In genomic region chr6:131377112-131377511, GRCh38 we compare ENCODE assay signal across 17 cellular contexts.
DNase-seq lines count a peak whose midpoint lies in the region; ATAC-seq, FAIRE-seq and TF ChIP-seq lines count a peak whose summit lies in the region.
"Had no signal": no experiment of that assay in that cellular context is flagged by ENCODE, and none has a peak within 500 bp of the region (broad histone marks: within the 10 kb centered on the region; RNA-seq: fewer than 3 reads in every experiment).

No MANE protein-coding gene starts in this region.

- POLR2A ChIA-PET in CD8-positive, alpha-beta T cell (lab: Charles Lee) = no interaction called here

- H3K27ac Mint-ChIP-seq in CD8-positive, alpha-beta T cell = peak overlapping the region; percentile 11
- peak overlapping the region in 3 of 5 experiments; percentile 24 to 60 (median 56) for H3K27ac Mint-ChIP-seq in brain
- peak overlapping the region; percentile 72 for H3K27ac Mint-ChIP-seq in nephron progenitor cell
- H3K27ac Mint-ChIP-seq: CD4-positive, alpha-beta T cell; HFFc6 had no signal

- no peak overlapping the region for H3K4me3 ChIP-seq in BLaER1
- H3K4me3 ChIP-seq in CD8-positive, alpha-beta T cell (ENCODE audit: low read depth, low read length) = no peak overlapping the region

- peaks cover 16% of the 10 kb centered on the region for H3K36me3 Mint-ChIP-seq in CD8-positive, alpha-beta T cell
- H3K36me3 Mint-ChIP-seq in brain = no peaks in the 10 kb centered on the region
- H3K36me3 Mint-ChIP-seq in nephron progenitor cell (ENCODE audit: low read depth) = peaks cover 7% of the 10 kb centered on the region
- H3K36me3 Mint-ChIP-seq: IgD-negative memory B cell had no signal

- H3K27ac ChIP-seq in BLaER1 = peak overlapping the region; percentile 55
- no peak overlapping the region for H3K27ac ChIP-seq in CD8-positive, alpha-beta T cell (ENCODE audit: low read depth, low read length)

- no peak for ATAC-seq in CD8-positive, alpha-beta T cell

- TF ChIP-seq CTCF in CD8-positive, alpha-beta T cell (IDR thresholded peaks at IDR 0.05) = no peak
- TF ChIP-seq CTCF in brain (conservative IDR thresholded peaks at IDR 0.05) = no peak
- TF ChIP-seq CTCF in nephron progenitor cell (IDR thresholded peaks at IDR 0.05) = no peak

- H3K9me3 ChIP-seq in BLaER1 = peaks cover 21% of the 10 kb centered on the region
- no peaks in the 10 kb centered on the region for H3K9me3 ChIP-seq in CD8-positive, alpha-beta T cell (ENCODE audit: low read length)

- no peaks in the 10 kb centered on the region for H3K9me3 Mint-ChIP-seq in CD8-positive, alpha-beta T cell
- H3K9me3 Mint-ChIP-seq in brain = peaks cover 8 to 20% (median 10%) of the 10 kb centered on the region in 5 experiments
- H3K9me3 Mint-ChIP-seq in nephron progenitor cell = peaks cover 13% of the 10 kb centered on the region
- H3K9me3 Mint-ChIP-seq: CD4-positive, alpha-beta T cell; HFFc6; IgD-negative memory B cell had no signal

- no peaks in the 10 kb centered on the region for H4K20me1 ChIP-seq in BLaER1

- H3K4me2 ChIP-seq in BLaER1 = peak overlapping the region; percentile 58

- CTCF ChIA-PET in CD8-positive, alpha-beta T cell (lab: Charles Lee) = no interaction called here

- no peaks in the 10 kb centered on the region for H3K36me3 ChIP-seq in BLaER1
- no peaks in the 10 kb centered on the region for H3K36me3 ChIP-seq in CD8-positive, alpha-beta T cell (ENCODE audit: insufficient read depth, low read length)

- peaks cover 5% of the 10 kb centered on the region for H3K4me1 Mint-ChIP-seq in CD8-positive, alpha-beta T cell (ENCODE audit: low read depth)
- H3K4me1 Mint-ChIP-seq in brain = peaks cover 36% of the 10 kb centered on the region
- H3K4me1 Mint-ChIP-seq in nephron progenitor cell = peaks cover 29% of the 10 kb centered on the region

- no peak overlapping the region for H3K4me3 Mint-ChIP-seq in CD8-positive, alpha-beta T cell
- H3K4me3 Mint-ChIP-seq in brain (no peak overlapping the region), nephron progenitor cell (no peak overlapping the region)
- H3K4me3 Mint-ChIP-seq: CD4-positive, alpha-beta T cell; HFFc6; IgD-negative memory B cell had no signal

- no peak for DNase-seq in CD8-positive, alpha-beta T cell
- DNase-seq in nephron progenitor cell = no peak
- no peak for DNase-seq in frontal cortex (ENCODE audit: low spot score in 2 of 2)
- no peak for DNase-seq in NCI-H128 (lab: John Stamatoyannopoulos, UW; ENCODE audit: unreplicated experiment)
- DNase-seq in DMS79 treated with DMSO at 0.1 percent for 48 hours (lab: John Stamatoyannopoulos, UW) = no peak
- DNase-seq: CD4-positive, alpha-beta T cell; DMS79; EL; GOT3; HCEC 1CT; HFFc6 had no signal

- H3K27me3 Mint-ChIP-seq in CD8-positive, alpha-beta T cell (ENCODE audit: low read depth) = no peaks in the 10 kb centered on the region
- H3K27me3 Mint-ChIP-seq in brain (no peaks in the 10 kb centered on the region), nephron progenitor cell (ENCODE audit: low read depth, poor library complexity) (peaks cover 3% of the 10 kb centered on the region)
- H3K27me3 Mint-ChIP-seq: CD4-positive, alpha-beta T cell had no signal

- no peak for FAIRE-seq in frontal cortex (lab: Jason Lieb, UNC)
- FAIRE-seq: A204.1, G401.6, GM12891 had no signal

- intact Hi-C loops in CD8-positive, alpha-beta T cell (cut with DNase I, micrococcal nuclease) = loop anchor here in 1 of 2 experiments (2.0 kb wide), 1 partner anchor 34 kb away; no protein-coding TSS in a partner anchor

- peaks cover 60% of the 10 kb centered on the region for H3K4me1 ChIP-seq in BLaER1
- no peaks in the 10 kb centered on the region for H3K4me1 ChIP-seq in CD8-positive, alpha-beta T cell (ENCODE audit: insufficient read depth, low read length)

- H3K9ac ChIP-seq in BLaER1 = no peak overlapping the region

- no peaks in the 10 kb centered on the region for H3K27me3 ChIP-seq in BLaER1
- H3K27me3 ChIP-seq in CD8-positive, alpha-beta T cell (ENCODE audit: insufficient read depth, low read length) = no peaks in the 10 kb centered on the region

Comparison
In these comparisons a context has a peak if more than half of its experiments do, and no peak if none do; other contexts are left out.
1. H3K27ac Mint-ChIP-seq: peak in every context shown above with its lines; median percentile 72 in nephron progenitor cell; 56 in brain; 11 in CD8-positive, alpha-beta T cell.